13 cellular contexts compared by ENCODE assay signal in genomic region chr11:133894956-133895549, GRCh38. TPM values are rescaled to one million over a fixed set of nuclear protein-coding genes. Genes with fewer than 3 reads are reported as not detected.
DNase-seq lines count a peak whose midpoint lies in the region; ATAC-seq lines count a peak whose summit lies in the region.
"Had no signal": no experiment of that assay in that cellular context is flagged by ENCODE, and none has a peak within 500 bp of the region (broad histone marks: within the 10 kb centered on the region; RNA-seq: fewer than 3 reads in every experiment).

No MANE protein-coding gene starts in this region.

- peak overlapping the region in 4 of 11 experiments; percentile 48 to 64 (median 54); a peak in 7 of 22 replicates for H3K9ac ChIP-seq in BLaER1 treated with 17β-estradiol and CSF1 and Interleukin-3, amounts not matched to agents 10 nM and 100 nM

- H3K36me3 ChIP-seq in BLaER1 treated with 17β-estradiol and CSF1 and Interleukin-3, amounts not matched to agents 10 nM and 100 nM = no peaks in the 10 kb centered on the region

- H4K20me1 ChIP-seq in BLaER1 treated with 17β-estradiol and CSF1 and Interleukin-3, amounts not matched to agents 10 nM and 100 nM = no peaks in the 10 kb centered on the region

- peak overlapping the region in 1 of 10 experiments; percentile 18; a peak in 1 of 20 replicates for H3K4me3 ChIP-seq in BLaER1 treated with 17β-estradiol and CSF1 and Interleukin-3, amounts not matched to agents 10 nM and 100 nM

- H3K4me2 ChIP-seq in BLaER1 treated with 17β-estradiol and CSF1 and Interleukin-3, amounts not matched to agents 10 nM and 100 nM = peak overlapping the region; percentile 49 to 85 (median 73)

- no peaks in the 10 kb centered on the region for H3K27me3 ChIP-seq in BLaER1 treated with 17β-estradiol and CSF1 and Interleukin-3, amounts not matched to agents 10 nM and 100 nM

- DNase-seq in left cardiac atrium = no peak
- DNase-seq in GDM1 (lab: John Stamatoyannopoulos, UW) = no peak
- no peak for DNase-seq in NCI-H2196 treated with DMSO at 0.1 percent for 48 hours (lab: John Stamatoyannopoulos, UW; ENCODE audit: unreplicated experiment)
- DNase-seq in NCI-H1105 treated with DMSO at 0.1 percent for 48 hours (lab: John Stamatoyannopoulos, UW) = no peak
- DNase-seq in pons (ENCODE audit: low spot score) = no peak
- DNase-seq: activated effector memory CD4-positive, alpha-beta T cell treated with Interleukin-2 at 50 U/mL for 16 hours; GOT3; MM.1S had no signal

- intact Hi-C loops in left cardiac atrium (cut with DNase I) = no loop called here

- H3K9me3 ChIP-seq in BLaER1 treated with 17β-estradiol and CSF1 and Interleukin-3, amounts not matched to agents 10 nM and 100 nM (replicated peaks in 1 of 11) = 0 out of 22 replicates have a peak, but pooled peaks cover 0 to 13% (median 0%) of the 10 kb centered on the region in 11 experiments

- ATAC-seq in GM19397 (IDR thresholded peaks at IDR 0.05; ENCODE audit: unreplicated experiment) (peak; percentile 75), HG03196 (IDR thresholded peaks at IDR 0.05; ENCODE audit: unreplicated experiment) (peak; percentile 60), left cardiac atrium (peak; percentile 49 to 56)

- peaks cover 24 to 89% (median 69%) of the 10 kb centered on the region in 10 experiments for H3K4me1 ChIP-seq in BLaER1 treated with 17β-estradiol and CSF1 and Interleukin-3, amounts not matched to agents 10 nM and 100 nM

- peak overlapping the region in 5 of 11 experiments; percentile 23 to 76 (median 66); a peak in 9 of 22 replicates for H3K27ac ChIP-seq in BLaER1 treated with 17β-estradiol and CSF1 and Interleukin-3, amounts not matched to agents 10 nM and 100 nM

RNA-seq across cellular contexts. Expression of gene SPATA19, which starts 49.7 kb away (rescaled TPM):
- total RNA-seq in left cardiac atrium = not detected
- total RNA-seq: lower leg skin, urinary bladder had no signal
